Comparison of ENCODE assay signal across 1 cellular context in the genomic region with DNA sequence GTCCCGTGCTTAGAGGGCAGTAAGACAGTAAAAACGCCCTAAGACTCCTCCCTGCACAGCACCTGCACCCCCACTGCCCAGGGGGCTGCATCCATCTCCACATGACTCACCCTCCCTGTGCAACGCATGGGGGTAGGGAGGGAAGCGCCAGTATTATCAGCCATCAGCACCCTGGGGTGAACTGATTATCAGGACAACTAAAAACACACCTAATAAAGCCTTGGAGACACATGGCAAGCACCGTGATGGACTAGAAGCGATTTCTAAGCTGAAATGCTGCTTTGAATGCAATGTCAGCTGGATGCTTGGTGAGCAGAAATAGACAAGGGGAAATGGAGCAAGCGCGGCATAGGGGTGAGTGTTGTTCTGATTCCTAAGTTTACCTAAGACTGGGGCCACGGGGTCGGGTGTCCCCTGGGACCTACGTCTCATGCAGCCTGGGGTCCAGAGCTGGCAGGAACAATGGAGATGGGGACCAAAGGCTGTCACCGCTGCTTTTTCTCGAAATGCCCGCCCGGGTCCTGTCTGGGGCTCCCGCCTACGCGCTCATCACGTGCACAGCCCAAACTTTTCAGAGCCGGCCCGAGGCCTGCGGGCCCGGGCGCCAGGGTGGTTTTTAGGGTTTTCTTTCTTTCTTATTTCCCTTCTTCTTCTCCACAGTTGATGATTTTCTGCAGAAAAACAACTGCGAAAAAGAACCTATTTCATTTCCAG.
TF ChIP-seq lines count a peak whose summit lies in the region.

No MANE protein-coding gene starts in this region.

TF ChIP-seq in K562, 482 proteins besides CTCF, POLR2A, EP300 and RAD21 (continued from another document and continues in another):
- TF ChIP-seq, protein P1, sequence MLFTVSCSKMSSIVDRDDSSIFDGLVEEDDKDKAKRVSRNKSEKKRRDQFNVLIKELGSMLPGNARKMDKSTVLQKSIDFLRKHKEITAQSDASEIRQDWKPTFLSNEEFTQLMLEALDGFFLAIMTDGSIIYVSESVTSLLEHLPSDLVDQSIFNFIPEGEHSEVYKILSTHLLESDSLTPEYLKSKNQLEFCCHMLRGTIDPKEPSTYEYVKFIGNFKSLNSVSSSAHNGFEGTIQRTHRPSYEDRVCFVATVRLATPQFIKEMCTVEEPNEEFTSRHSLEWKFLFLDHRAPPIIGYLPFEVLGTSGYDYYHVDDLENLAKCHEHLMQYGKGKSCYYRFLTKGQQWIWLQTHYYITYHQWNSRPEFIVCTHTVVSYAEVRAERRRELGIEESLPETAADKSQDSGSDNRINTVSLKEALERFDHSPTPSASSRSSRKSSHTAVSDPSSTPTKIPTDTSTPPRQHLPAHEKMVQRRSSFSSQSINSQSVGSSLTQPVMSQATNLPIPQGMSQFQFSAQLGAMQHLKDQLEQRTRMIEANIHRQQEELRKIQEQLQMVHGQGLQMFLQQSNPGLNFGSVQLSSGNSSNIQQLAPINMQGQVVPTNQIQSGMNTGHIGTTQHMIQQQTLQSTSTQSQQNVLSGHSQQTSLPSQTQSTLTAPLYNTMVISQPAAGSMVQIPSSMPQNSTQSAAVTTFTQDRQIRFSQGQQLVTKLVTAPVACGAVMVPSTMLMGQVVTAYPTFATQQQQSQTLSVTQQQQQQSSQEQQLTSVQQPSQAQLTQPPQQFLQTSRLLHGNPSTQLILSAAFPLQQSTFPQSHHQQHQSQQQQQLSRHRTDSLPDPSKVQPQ (CRISPR knock-in tag; IDR thresholded peaks at IDR 0.05; ENCODE audit: borderline replicate concordance): peak; percentile 77; the same call in 1 of the 2 replicates
- TF ChIP-seq, protein P2, sequence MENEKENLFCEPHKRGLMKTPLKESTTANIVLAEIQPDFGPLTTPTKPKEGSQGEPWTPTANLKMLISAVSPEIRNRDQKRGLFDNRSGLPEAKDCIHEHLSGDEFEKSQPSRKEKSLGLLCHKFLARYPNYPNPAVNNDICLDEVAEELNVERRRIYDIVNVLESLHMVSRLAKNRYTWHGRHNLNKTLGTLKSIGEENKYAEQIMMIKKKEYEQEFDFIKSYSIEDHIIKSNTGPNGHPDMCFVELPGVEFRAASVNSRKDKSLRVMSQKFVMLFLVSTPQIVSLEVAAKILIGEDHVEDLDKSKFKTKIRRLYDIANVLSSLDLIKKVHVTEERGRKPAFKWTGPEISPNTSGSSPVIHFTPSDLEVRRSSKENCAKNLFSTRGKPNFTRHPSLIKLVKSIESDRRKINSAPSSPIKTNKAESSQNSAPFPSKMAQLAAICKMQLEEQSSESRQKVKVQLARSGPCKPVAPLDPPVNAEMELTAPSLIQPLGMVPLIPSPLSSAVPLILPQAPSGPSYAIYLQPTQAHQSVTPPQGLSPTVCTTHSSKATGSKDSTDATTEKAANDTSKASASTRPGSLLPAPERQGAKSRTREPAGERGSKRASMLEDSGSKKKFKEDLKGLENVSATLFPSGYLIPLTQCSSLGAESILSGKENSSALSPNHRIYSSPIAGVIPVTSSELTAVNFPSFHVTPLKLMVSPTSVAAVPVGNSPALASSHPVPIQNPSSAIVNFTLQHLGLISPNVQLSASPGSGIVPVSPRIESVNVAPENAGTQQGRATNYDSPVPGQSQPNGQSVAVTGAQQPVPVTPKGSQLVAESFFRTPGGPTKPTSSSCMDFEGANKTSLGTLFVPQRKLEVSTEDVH (IDR thresholded peaks at IDR 0.05; ENCODE audit: low read depth, partially characterized antibody): no peak
- TF ChIP-seq MEF2A (IDR thresholded peaks at IDR 0.05; ENCODE audit: control insufficient read depth, low read depth, low read length) (no peak), ZNF134 (CRISPR knock-in tag; conservative IDR thresholded peaks at IDR 0.05) (no peak), NR3C1 (CRISPR knock-in tag; IDR thresholded peaks at IDR 0.05) (no peak), PHTF2 (CRISPR knock-in tag; IDR thresholded peaks at IDR 0.05) (no peak), NCOA1 (IDR thresholded peaks at IDR 0.05; ENCODE audit: low read depth) (peak; percentile 46; the same call in 1 of the 2 replicates), PTRF (tag; IDR thresholded peaks at IDR 0.05) (no peak), PHF21A (IDR thresholded peaks at IDR 0.05; ENCODE audit: borderline replicate concordance, low read depth) (no peak; the same call in 1 of the 2 replicates), CBFA2T3 (IDR thresholded peaks at IDR 0.05) (peak; percentile 88), ZNF143 (CRISPR knock-in tag; IDR thresholded peaks at IDR 0.05) (no peak), NR1H2 (CRISPR knock-in tag; IDR thresholded peaks at IDR 0.05) (no peak; the same call in 1 of the 2 replicates), ZBTB1 (CRISPR knock-in tag; IDR thresholded peaks at IDR 0.05; ENCODE audit: borderline replicate concordance, low read depth) (0 out of 2 replicates have a peak, but pooled peaks have one; percentile 31), RBM34 (IDR thresholded peaks at IDR 0.05; ENCODE audit: borderline replicate concordance, insufficient read depth, low read length) (no peak), POLR2H (tag; IDR thresholded peaks at IDR 0.05; ENCODE audit: low read depth) (peak; percentile 10; the same call in 1 of the 2 replicates), RBFOX2 (IDR thresholded peaks at IDR 0.05; ENCODE audit: low read depth, low read length) (peak; percentile 62), FIP1L1 (IDR thresholded peaks at IDR 0.05; ENCODE audit: low read depth, low read length, poor library complexity, severe bottlenecking) (no peak), HDAC8 (tag; IDR thresholded peaks at IDR 0.05) (no peak), CBFA2T2 (conservative IDR thresholded peaks at IDR 0.05) (peak; percentile 79), ZNF408 (CRISPR knock-in tag; IDR thresholded peaks at IDR 0.05; ENCODE audit: low read depth) (no peak), ZNF778 (CRISPR knock-in tag; IDR thresholded peaks at IDR 0.05) (no peak), ZNF347 (CRISPR knock-in tag; IDR thresholded peaks at IDR 0.05; ENCODE audit: low read depth) (no peak)
- TF ChIP-seq, protein P3, sequence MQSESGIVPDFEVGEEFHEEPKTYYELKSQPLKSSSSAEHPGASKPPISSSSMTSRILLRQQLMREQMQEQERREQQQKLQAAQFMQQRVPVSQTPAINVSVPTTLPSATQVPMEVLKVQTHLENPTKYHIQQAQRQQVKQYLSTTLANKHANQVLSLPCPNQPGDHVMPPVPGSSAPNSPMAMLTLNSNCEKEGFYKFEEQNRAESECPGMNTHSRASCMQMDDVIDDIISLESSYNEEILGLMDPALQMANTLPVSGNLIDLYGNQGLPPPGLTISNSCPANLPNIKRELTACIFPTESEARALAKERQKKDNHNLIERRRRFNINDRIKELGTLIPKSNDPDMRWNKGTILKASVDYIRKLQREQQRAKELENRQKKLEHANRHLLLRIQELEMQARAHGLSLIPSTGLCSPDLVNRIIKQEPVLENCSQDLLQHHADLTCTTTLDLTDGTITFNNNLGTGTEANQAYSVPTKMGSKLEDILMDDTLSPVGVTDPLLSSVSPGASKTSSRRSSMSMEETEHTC (IDR thresholded peaks at IDR 0.05): peak; percentile 73; the same call in 1 of the 2 replicates
- TF ChIP-seq, protein P4, sequence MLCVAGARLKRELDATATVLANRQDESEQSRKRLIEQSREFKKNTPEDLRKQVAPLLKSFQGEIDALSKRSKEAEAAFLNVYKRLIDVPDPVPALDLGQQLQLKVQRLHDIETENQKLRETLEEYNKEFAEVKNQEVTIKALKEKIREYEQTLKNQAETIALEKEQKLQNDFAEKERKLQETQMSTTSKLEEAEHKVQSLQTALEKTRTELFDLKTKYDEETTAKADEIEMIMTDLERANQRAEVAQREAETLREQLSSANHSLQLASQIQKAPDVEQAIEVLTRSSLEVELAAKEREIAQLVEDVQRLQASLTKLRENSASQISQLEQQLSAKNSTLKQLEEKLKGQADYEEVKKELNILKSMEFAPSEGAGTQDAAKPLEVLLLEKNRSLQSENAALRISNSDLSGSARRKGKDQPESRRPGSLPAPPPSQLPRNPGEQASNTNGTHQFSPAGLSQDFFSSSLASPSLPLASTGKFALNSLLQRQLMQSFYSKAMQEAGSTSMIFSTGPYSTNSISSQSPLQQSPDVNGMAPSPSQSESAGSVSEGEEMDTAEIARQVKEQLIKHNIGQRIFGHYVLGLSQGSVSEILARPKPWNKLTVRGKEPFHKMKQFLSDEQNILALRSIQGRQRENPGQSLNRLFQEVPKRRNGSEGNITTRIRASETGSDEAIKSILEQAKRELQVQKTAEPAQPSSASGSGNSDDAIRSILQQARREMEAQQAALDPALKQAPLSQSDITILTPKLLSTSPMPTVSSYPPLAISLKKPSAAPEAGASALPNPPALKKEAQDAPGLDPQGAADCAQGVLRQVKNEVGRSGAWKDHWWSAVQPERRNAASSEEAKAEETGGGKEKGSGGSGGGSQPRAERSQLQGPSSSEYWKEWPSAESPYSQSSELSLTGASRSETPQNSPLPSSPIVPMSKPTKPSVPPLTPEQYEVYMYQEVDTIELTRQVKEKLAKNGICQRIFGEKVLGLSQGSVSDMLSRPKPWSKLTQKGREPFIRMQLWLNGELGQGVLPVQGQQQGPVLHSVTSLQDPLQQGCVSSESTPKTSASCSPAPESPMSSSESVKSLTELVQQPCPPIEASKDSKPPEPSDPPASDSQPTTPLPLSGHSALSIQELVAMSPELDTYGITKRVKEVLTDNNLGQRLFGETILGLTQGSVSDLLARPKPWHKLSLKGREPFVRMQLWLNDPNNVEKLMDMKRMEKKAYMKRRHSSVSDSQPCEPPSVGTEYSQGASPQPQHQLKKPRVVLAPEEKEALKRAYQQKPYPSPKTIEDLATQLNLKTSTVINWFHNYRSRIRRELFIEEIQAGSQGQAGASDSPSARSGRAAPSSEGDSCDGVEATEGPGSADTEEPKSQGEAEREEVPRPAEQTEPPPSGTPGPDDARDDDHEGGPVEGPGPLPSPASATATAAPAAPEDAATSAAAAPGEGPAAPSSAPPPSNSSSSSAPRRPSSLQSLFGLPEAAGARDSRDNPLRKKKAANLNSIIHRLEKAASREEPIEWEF (CRISPR knock-in tag; IDR thresholded peaks at IDR 0.05): no peak
- TF ChIP-seq, protein P5, sequence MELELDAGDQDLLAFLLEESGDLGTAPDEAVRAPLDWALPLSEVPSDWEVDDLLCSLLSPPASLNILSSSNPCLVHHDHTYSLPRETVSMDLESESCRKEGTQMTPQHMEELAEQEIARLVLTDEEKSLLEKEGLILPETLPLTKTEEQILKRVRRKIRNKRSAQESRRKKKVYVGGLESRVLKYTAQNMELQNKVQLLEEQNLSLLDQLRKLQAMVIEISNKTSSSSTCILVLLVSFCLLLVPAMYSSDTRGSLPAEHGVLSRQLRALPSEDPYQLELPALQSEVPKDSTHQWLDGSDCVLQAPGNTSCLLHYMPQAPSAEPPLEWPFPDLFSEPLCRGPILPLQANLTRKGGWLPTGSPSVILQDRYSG (tag; conservative IDR thresholded peaks at IDR 0.05; ENCODE audit: low read depth): 0 out of 2 replicates have a peak, but pooled peaks have one; percentile 59
- TF ChIP-seq, protein P6, sequence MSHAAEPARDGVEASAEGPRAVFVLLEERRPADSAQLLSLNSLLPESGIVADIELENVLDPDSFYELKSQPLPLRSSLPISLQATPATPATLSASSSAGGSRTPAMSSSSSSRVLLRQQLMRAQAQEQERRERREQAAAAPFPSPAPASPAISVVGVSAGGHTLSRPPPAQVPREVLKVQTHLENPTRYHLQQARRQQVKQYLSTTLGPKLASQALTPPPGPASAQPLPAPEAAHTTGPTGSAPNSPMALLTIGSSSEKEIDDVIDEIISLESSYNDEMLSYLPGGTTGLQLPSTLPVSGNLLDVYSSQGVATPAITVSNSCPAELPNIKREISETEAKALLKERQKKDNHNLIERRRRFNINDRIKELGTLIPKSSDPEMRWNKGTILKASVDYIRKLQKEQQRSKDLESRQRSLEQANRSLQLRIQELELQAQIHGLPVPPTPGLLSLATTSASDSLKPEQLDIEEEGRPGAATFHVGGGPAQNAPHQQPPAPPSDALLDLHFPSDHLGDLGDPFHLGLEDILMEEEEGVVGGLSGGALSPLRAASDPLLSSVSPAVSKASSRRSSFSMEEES (CRISPR knock-in tag; IDR thresholded peaks at IDR 0.05): no peak; the same call in 1 of the 2 replicates
- TF ChIP-seq, protein P7, sequence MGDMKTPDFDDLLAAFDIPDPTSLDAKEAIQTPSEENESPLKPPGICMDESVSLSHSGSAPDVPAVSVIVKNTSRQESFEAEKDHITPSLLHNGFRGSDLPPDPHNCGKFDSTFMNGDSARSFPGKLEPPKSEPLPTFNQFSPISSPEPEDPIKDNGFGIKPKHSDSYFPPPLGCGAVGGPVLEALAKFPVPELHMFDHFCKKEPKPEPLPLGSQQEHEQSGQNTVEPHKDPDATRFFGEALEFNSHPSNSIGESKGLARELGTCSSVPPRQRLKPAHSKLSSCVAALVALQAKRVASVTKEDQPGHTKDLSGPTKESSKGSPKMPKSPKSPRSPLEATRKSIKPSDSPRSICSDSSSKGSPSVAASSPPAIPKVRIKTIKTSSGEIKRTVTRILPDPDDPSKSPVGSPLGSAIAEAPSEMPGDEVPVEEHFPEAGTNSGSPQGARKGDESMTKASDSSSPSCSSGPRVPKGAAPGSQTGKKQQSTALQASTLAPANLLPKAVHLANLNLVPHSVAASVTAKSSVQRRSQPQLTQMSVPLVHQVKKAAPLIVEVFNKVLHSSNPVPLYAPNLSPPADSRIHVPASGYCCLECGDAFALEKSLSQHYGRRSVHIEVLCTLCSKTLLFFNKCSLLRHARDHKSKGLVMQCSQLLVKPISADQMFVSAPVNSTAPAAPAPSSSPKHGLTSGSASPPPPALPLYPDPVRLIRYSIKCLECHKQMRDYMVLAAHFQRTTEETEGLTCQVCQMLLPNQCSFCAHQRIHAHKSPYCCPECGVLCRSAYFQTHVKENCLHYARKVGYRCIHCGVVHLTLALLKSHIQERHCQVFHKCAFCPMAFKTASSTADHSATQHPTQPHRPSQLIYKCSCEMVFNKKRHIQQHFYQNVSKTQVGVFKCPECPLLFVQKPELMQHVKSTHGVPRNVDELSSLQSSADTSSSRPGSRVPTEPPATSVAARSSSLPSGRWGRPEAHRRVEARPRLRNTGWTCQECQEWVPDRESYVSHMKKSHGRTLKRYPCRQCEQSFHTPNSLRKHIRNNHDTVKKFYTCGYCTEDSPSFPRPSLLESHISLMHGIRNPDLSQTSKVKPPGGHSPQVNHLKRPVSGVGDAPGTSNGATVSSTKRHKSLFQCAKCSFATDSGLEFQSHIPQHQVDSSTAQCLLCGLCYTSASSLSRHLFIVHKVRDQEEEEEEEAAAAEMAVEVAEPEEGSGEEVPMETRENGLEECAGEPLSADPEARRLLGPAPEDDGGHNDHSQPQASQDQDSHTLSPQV (IDR thresholded peaks at IDR 0.05): peak; percentile 90
- TF ChIP-seq, protein P8, sequence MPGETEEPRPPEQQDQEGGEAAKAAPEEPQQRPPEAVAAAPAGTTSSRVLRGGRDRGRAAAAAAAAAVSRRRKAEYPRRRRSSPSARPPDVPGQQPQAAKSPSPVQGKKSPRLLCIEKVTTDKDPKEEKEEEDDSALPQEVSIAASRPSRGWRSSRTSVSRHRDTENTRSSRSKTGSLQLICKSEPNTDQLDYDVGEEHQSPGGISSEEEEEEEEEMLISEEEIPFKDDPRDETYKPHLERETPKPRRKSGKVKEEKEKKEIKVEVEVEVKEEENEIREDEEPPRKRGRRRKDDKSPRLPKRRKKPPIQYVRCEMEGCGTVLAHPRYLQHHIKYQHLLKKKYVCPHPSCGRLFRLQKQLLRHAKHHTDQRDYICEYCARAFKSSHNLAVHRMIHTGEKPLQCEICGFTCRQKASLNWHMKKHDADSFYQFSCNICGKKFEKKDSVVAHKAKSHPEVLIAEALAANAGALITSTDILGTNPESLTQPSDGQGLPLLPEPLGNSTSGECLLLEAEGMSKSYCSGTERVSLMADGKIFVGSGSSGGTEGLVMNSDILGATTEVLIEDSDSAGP (CRISPR knock-in tag; IDR thresholded peaks at IDR 0.05): no peak
